Comparison of ENCODE assay signal across 19 cellular contexts in the genomic region with DNA sequence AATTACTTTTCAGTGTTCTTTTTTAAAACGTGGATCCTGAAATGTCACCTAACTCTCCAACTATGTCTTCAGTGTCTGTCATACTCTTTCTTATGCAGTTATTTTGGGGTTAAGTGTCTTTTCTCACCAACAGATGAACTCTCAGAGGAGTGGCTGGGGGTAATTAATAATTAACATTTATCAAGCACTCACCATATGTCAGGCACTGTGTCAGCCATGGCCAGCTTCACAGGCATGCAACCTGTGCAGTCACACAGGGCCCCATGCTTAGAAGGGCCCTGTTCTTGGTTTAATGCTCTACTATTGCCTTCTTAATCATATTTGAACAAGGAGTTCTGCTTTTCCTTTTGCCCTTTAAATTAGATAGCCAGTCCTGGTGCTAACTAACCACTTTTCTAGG. TPM values are rescaled to one million over a fixed set of nuclear protein-coding genes. Genes with fewer than 3 reads are reported as not detected.
"Had no signal": no experiment of that assay in that cellular context is flagged by ENCODE, and none has a peak within 500 bp of the region (broad histone marks: within the 10 kb centered on the region; RNA-seq: fewer than 3 reads in every experiment).

No MANE protein-coding gene starts in this region.

- DNase-seq: activated CD4-positive, alpha-beta memory T cell treated with anti-CD3 and anti-CD28 coated beads for 36 hours; activated CD4-positive, alpha-beta T cell treated with anti-CD3 and anti-CD28 coated beads for 1 hour; activated gamma-delta T cell treated with Interleukin-2 at 50 U/mL for 16 hours; activated naive CD8-positive, alpha-beta T cell treated with anti-CD3 and anti-CD28 coated beads for 36 hours; activated T-cell treated with anti-CD3 and anti-CD28 coated beads, Interleukin-2, amount 50 U/mL, for 72 hours; head of caudate nucleus; psoas muscle; stimulated activated CD4-positive, alpha-beta T cell treated with anti-CD3 and anti-CD28 coated beads, Interleukin-2, amount 100 ng/mL, for 48 hours; stimulated activated CD8-positive, alpha-beta memory T cell treated with anti-CD3 and anti-CD28 coated beads, Interleukin-4, amount 100 ng/mL, for 48 hours; stimulated activated naive CD8-positive, alpha-beta T cell treated with anti-CD3 and anti-CD28 coated beads, Interleukin-15, Interleukin-2, amounts not matched to agents 100 U/mL and 50 U/mL, for 24 hours; T-helper 9 cell; upper lobe of right lung had no signal

- H3K27ac Mint-ChIP-seq: activated CD4-positive, alpha-beta memory T cell treated with anti-CD3 and anti-CD28 coated beads for 36 hours; activated naive CD8-positive, alpha-beta T cell treated with anti-CD3 and anti-CD28 coated beads for 36 hours; activated T-cell treated with anti-CD3 and anti-CD28 coated beads, Interleukin-2, amount 50 U/mL, for 72 hours; natural killer cell treated with Interleukin-12 subunit alpha and Interleukin-12 subunit beta and Interleukin-15 and Interleukin-18, amount 100 ng/mL, for 72 hours had no signal

- H3K9me3 Mint-ChIP-seq: activated CD4-positive, alpha-beta memory T cell treated with anti-CD3 and anti-CD28 coated beads for 36 hours; activated naive CD8-positive, alpha-beta T cell treated with anti-CD3 and anti-CD28 coated beads for 36 hours; activated T-cell treated with anti-CD3 and anti-CD28 coated beads, Interleukin-2, amount 50 U/mL, for 72 hours; natural killer cell treated with Interleukin-12 subunit alpha and Interleukin-12 subunit beta and Interleukin-15 and Interleukin-18, amount 100 ng/mL, for 72 hours had no signal

- ATAC-seq: activated T-cell treated with anti-CD3 and anti-CD28 coated beads, Interleukin-2, amount 50 U/mL, for 72 hours; left lobe of liver; natural killer cell treated with Interleukin-12 subunit alpha and Interleukin-12 subunit beta and Interleukin-15 and Interleukin-18, amount 100 ng/mL, for 72 hours; psoas muscle; sciatic nerve; stimulated activated naive CD8-positive, alpha-beta T cell treated with anti-CD3 and anti-CD28 coated beads, Interleukin-15, Interleukin-2, amounts not matched to agents 100 U/mL and 50 U/mL, for 24 hours; upper lobe of right lung had no signal

- H3K4me3 Mint-ChIP-seq: activated CD4-positive, alpha-beta memory T cell treated with anti-CD3 and anti-CD28 coated beads for 36 hours; activated naive CD8-positive, alpha-beta T cell treated with anti-CD3 and anti-CD28 coated beads for 36 hours; activated T-cell treated with anti-CD3 and anti-CD28 coated beads, Interleukin-2, amount 50 U/mL, for 72 hours; natural killer cell treated with Interleukin-12 subunit alpha and Interleukin-12 subunit beta and Interleukin-15 and Interleukin-18, amount 100 ng/mL, for 72 hours had no signal

- H3K27me3 Mint-ChIP-seq: activated CD4-positive, alpha-beta memory T cell treated with anti-CD3 and anti-CD28 coated beads for 36 hours; activated naive CD8-positive, alpha-beta T cell treated with anti-CD3 and anti-CD28 coated beads for 36 hours had no signal

RNA-seq across cellular contexts. Expression of gene IL17B, which starts 37.2 kb away (rescaled TPM):
- total RNA-seq: activated CD4-positive, alpha-beta memory T cell treated with anti-CD3 and anti-CD28 coated beads for 36 hours; activated naive CD8-positive, alpha-beta T cell treated with anti-CD3 and anti-CD28 coated beads for 36 hours; activated T-cell treated with anti-CD3 and anti-CD28 coated beads, Interleukin-2, amount 50 U/mL, for 72 hours; cerebellum; dermis microvascular lymphatic vessel endothelial cell; fibroblast of villous mesenchyme; left lobe of liver; natural killer cell treated with Interleukin-12 subunit alpha and Interleukin-12 subunit beta and Interleukin-15 and Interleukin-18, amount 100 ng/mL, for 72 hours; suprapubic skin; upper lobe of right lung had no signal
